In genomic region chr4:38610844-38611550, GRCh38 we compare ENCODE assay signal across 1 cellular context.
TF ChIP-seq lines count a peak whose summit lies in the region.

No MANE protein-coding gene starts in this region.

TF ChIP-seq in GM23338, 12 proteins besides CTCF, POLR2A, EP300 and RAD21:
- no peak for TF ChIP-seq ZNF462 (CRISPR knock-in tag; IDR thresholded peaks at IDR 0.05)
- no peak for TF ChIP-seq EZH2 (IDR thresholded peaks at IDR 0.05; ENCODE audit: low read depth, unreplicated experiment)
- no peak for TF ChIP-seq CREB1 (CRISPR knock-in tag; IDR thresholded peaks at IDR 0.05; ENCODE audit: low read depth)
- TF ChIP-seq POLR2AphosphoS5 (IDR thresholded peaks at IDR 0.05; ENCODE audit: low read depth), result no peak
- no peak for TF ChIP-seq ZNF331 (CRISPR knock-in tag; IDR thresholded peaks at IDR 0.05; ENCODE audit: low read depth)
- TF ChIP-seq ZNF114 (CRISPR knock-in tag; IDR thresholded peaks at IDR 0.05), result no peak
- TF ChIP-seq EZH2phosphoT487 (IDR thresholded peaks at IDR 0.05; ENCODE audit: unreplicated experiment), result no peak
- TF ChIP-seq NANOG (IDR thresholded peaks at IDR 0.05; ENCODE audit: borderline replicate concordance), result no peak
